ENCODE assay signal across 7 cellular contexts in the genomic region with DNA sequence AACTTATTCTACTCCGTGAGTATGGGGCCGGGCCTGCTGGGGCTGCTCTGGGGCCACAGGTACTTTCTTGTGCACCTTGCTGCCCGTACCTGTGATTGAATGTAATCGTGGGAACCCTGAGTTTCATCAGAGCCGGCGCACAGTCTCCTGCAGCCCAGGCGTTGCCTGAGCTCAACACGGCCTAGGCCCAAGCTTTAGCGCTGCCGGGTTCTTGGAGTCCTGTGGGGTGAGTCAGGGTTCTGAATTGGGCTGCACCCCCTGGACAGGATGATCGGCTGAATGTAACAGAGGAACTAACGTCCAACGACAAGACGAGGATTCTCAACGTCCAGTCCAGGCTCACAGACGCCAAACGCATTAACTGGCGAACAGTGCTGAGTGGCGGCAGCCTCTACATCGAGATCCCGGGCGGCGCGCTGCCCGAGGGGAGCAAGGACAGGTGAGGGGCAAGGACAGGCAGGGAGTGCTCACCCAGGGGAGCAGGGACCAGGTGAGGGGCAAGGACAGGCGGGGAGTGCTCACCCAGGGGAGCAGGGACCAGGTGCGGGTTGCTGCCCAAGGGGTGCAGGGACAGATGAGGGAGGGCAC. TPM values are rescaled to one million over a fixed set of nuclear protein-coding genes. Genes with fewer than 3 reads are reported as not detected.
DNase-seq lines count a peak whose midpoint lies in the region; ATAC-seq, FAIRE-seq and TF ChIP-seq lines count a peak whose summit lies in the region.

No MANE protein-coding gene starts in this region.

- H3K4me1 ChIP-seq in RWPE2 (ENCODE audit: insufficient read depth, poor library complexity, severe bottlenecking): peaks cover 8% of the 10 kb centered on the region
- peaks cover 38 to 44% of the 10 kb centered on the region in 2 donors for H3K4me1 ChIP-seq in duodenal mucosa (ENCODE audit: control insufficient read depth in 1 of 2, insufficient read depth in 2 of 2, low read length in 2 of 2)

- peaks cover 12% of the 10 kb centered on the region for H3K36me3 Mint-ChIP-seq in natural killer cell treated with Interleukin-12 subunit alpha and Interleukin-12 subunit beta and Interleukin-15 and Interleukin-18, amount 100 ng/mL, for 72 hours

- H3K27ac Mint-ChIP-seq in natural killer cell treated with Interleukin-12 subunit alpha and Interleukin-12 subunit beta and Interleukin-15 and Interleukin-18, amount 100 ng/mL, for 72 hours: peak overlapping the region; percentile 87 to 90

- H3K27me3 ChIP-seq in RWPE2 (ENCODE audit: insufficient read depth, poor library complexity, severe bottlenecking) (no peaks in the 10 kb centered on the region), duodenal mucosa (ENCODE audit: control insufficient read depth in 1 of 2, insufficient read depth in 2 of 2, low read length in 2 of 2) (no peaks in the 10 kb centered on the region)

- H3K9me3 ChIP-seq in RWPE2 (ENCODE audit: severe bottlenecking) (no peaks in the 10 kb centered on the region), duodenal mucosa (ENCODE audit: control insufficient read depth in 1 of 2, low read length in 2 of 2) (no peaks in the 10 kb centered on the region)

- DNase-seq in GM12891 (ENCODE audit: insufficient read length, low spot score): no peak
- peak; percentile 61 for DNase-seq in RWPE2 (ENCODE audit: low spot score)
- DNase-seq in natural killer cell treated with Interleukin-12 subunit alpha and Interleukin-12 subunit beta and Interleukin-15 and Interleukin-18, amount 100 ng/mL, for 72 hours (ENCODE audit: low spot score): peak; percentile 60
- no peak for DNase-seq in NCI-H748 treated with DMSO at 0.1 percent for 48 hours (lab: John Stamatoyannopoulos, UW)
- DNase-seq in NCI-H2029 (lab: John Stamatoyannopoulos, UW): no peak

- H3K4me3 Mint-ChIP-seq in natural killer cell treated with Interleukin-12 subunit alpha and Interleukin-12 subunit beta and Interleukin-15 and Interleukin-18, amount 100 ng/mL, for 72 hours: peak overlapping the region; percentile 94

- H3K36me3 ChIP-seq in RWPE2 (ENCODE audit: low read depth): peaks cover 40% of the 10 kb centered on the region
- peaks cover 7 to 17% of the 10 kb centered on the region in 2 donors for H3K36me3 ChIP-seq in duodenal mucosa (ENCODE audit: control insufficient read depth in 1 of 2, insufficient read depth in 2 of 2, low read length in 2 of 2)

- ATAC-seq in RWPE2 (ENCODE audit: low read depth) (peak; percentile 40; the same call in 2 of the 3 replicates), HG02885 (IDR thresholded peaks at IDR 0.05; ENCODE audit: poor library complexity, unreplicated experiment) (no peak)
- no peak for ATAC-seq in natural killer cell treated with Interleukin-12 subunit alpha and Interleukin-12 subunit beta and Interleukin-15 and Interleukin-18, amount 100 ng/mL, for 72 hours

- peak; percentile 45 for FAIRE-seq in GM12891 (lab: Jason Lieb, UNC)

- H3K27ac ChIP-seq in RWPE2 (ENCODE audit: poor library complexity, severe bottlenecking): peak overlapping the region; percentile 87
- peak overlapping the region; percentile 96 for H3K27ac ChIP-seq in duodenal mucosa (ENCODE audit: low read depth, low read length)

- H3K4me3 ChIP-seq in RWPE2 (ENCODE audit: severe bottlenecking) (peak overlapping the region; percentile 95), duodenal mucosa (ENCODE audit: low read depth in 1 of 2, low read length in 2 of 2) (peak overlapping the region; percentile 86 to 87)

- no peaks in the 10 kb centered on the region for H3K9me3 Mint-ChIP-seq in natural killer cell treated with Interleukin-12 subunit alpha and Interleukin-12 subunit beta and Interleukin-15 and Interleukin-18, amount 100 ng/mL, for 72 hours

- no peak for TF ChIP-seq POLR2A in GM12891 (IDR thresholded peaks at IDR 0.05; ENCODE audit: low read depth, low read length)

- no peak for TF ChIP-seq CTCF in RWPE2 (IDR thresholded peaks at IDR 0.05; ENCODE audit: poor library complexity, severe bottlenecking)

- H3K9ac ChIP-seq in duodenal mucosa (ENCODE audit: low read depth in 1 of 2, low read length in 2 of 2): peak overlapping the region; percentile 84 to 95

- H3K4me1 Mint-ChIP-seq in natural killer cell treated with Interleukin-12 subunit alpha and Interleukin-12 subunit beta and Interleukin-15 and Interleukin-18, amount 100 ng/mL, for 72 hours (ENCODE audit: low read depth in 2 of 2): peaks cover 21 to 26% of the 10 kb centered on the region in 2 donors

- H3K27me3 Mint-ChIP-seq in natural killer cell treated with Interleukin-12 subunit alpha and Interleukin-12 subunit beta and Interleukin-15 and Interleukin-18, amount 100 ng/mL, for 72 hours: no peaks in the 10 kb centered on the region

TF ChIP-seq in GM12891, 5 proteins besides CTCF, POLR2A, EP300 and RAD21:
- TF ChIP-seq TAF1 (IDR thresholded peaks at IDR 0.05; ENCODE audit: low read depth, low read length) (no peak), POU2F2 (IDR thresholded peaks at IDR 0.05; ENCODE audit: low read depth, low read length) (no peak), SPI1 (IDR thresholded peaks at IDR 0.05; ENCODE audit: low read depth, low read length) (no peak), PAX5 (IDR thresholded peaks at IDR 0.05; ENCODE audit: insufficient read depth, low read length, severe bottlenecking) (no peak), POLR2AphosphoS5 (IDR thresholded peaks at IDR 0.05; ENCODE audit: low read depth, low read length) (no peak)

RNA-seq across cellular contexts. Expression of a gene that starts 10.4 kb away (rescaled TPM):
- polyA plus RNA-seq in GM12891 (2012; ENCODE audit: low read depth, missing spikeins): 0.49 TPM
- total RNA-seq in natural killer cell treated with Interleukin-12 subunit alpha and Interleukin-12 subunit beta and Interleukin-15 and Interleukin-18, amount 100 ng/mL, for 72 hours: 1 to 10 TPM; 2.4 to 8.2 TPM

RNA-seq across cellular contexts. Expression of a gene that starts 15.4 kb away (rescaled TPM):
- polyA plus RNA-seq in GM12891 (2012; ENCODE audit: low read depth, missing spikeins): 0.41 TPM
- under 1 TPM in 1 of 2 donors, not detected in 1; 0.73 TPM for total RNA-seq in natural killer cell treated with Interleukin-12 subunit alpha and Interleukin-12 subunit beta and Interleukin-15 and Interleukin-18, amount 100 ng/mL, for 72 hours

RNA-seq across cellular contexts. Expression of a gene that starts 22.5 kb away (rescaled TPM):
- polyA plus RNA-seq in GM12891 (2012; ENCODE audit: low read depth, missing spikeins): 0.19 TPM
- 1 to 10 TPM; 2.8 to 3.5 TPM for total RNA-seq in natural killer cell treated with Interleukin-12 subunit alpha and Interleukin-12 subunit beta and Interleukin-15 and Interleukin-18, amount 100 ng/mL, for 72 hours

RNA-seq across cellular contexts. Expression of a gene that starts 35.0 kb away (rescaled TPM):
- 66.1 TPM for polyA plus RNA-seq in GM12891 (2012; ENCODE audit: low read depth, missing spikeins)
- total RNA-seq in natural killer cell treated with Interleukin-12 subunit alpha and Interleukin-12 subunit beta and Interleukin-15 and Interleukin-18, amount 100 ng/mL, for 72 hours: 100 to 1,000 TPM in 1 of 2 donors, 10 to 100 TPM in 1; 99.2 to 192 TPM

RNA-seq across cellular contexts. Expression of a gene that starts 35.5 kb away (rescaled TPM):
- polyA plus RNA-seq in GM12891 (2012; ENCODE audit: low read depth, missing spikeins): 66.6 TPM
- 10 to 100 TPM; 59.8 to 85.9 TPM for total RNA-seq in natural killer cell treated with Interleukin-12 subunit alpha and Interleukin-12 subunit beta and Interleukin-15 and Interleukin-18, amount 100 ng/mL, for 72 hours

Comparison
In these comparisons a context has a peak if more than half of its experiments do, and no peak if none do; other contexts are left out.
1. DNase-seq: peak in RWPE2 (single experiment) and natural killer cell treated with Interleukin-12 subunit alpha and Interleukin-12 subunit beta and Interleukin-15 and Interleukin-18, amount 100 ng/mL, for 72 hours (single experiment); none in GM12891 (single experiment), NCI-H748 treated with DMSO at 0.1 percent for 48 hours (single experiment) and NCI-H2029 (single experiment).